ENCODE assay signal across 27 cellular contexts in genomic region chr11:37642321-37642720, GRCh38.
"Had no signal": no experiment of that assay in that cellular context is flagged by ENCODE, and none has a peak within 500 bp of the region (broad histone marks: within the 10 kb centered on the region; RNA-seq: fewer than 3 reads in every experiment).

No MANE protein-coding gene starts in this region.

- H2AFZ ChIP-seq: neural progenitor cell, parathyroid adenoma had no signal

- H3K4me2 ChIP-seq: neural progenitor cell, smooth muscle cell had no signal

- H3K27ac ChIP-seq: neural progenitor cell, ovary, parathyroid adenoma, psoas muscle, right lobe of liver, sigmoid colon, spleen, suprapubic skin, testis, tibial artery, transverse colon, upper lobe of right lung, uterus had no signal

- H3K4me3 ChIP-seq: neural progenitor cell, ovary, psoas muscle, right lobe of liver, sigmoid colon, smooth muscle cell, spleen, suprapubic skin, testis, tibial artery, transverse colon, upper lobe of right lung, uterus had no signal

- H3K79me2 ChIP-seq: parathyroid adenoma had no signal

- H3K36me3 ChIP-seq: neural progenitor cell, ovary, right lobe of liver, sigmoid colon, spleen, suprapubic skin, tibial artery, transverse colon, upper lobe of right lung, uterus had no signal

- H3K9me3 ChIP-seq: ovary, psoas muscle, right lobe of liver, sigmoid colon, suprapubic skin, testis, tibial artery, transverse colon, upper lobe of right lung, uterus had no signal

- H3K27me3 ChIP-seq: neural progenitor cell, right lobe of liver, sigmoid colon, spleen, suprapubic skin, testis, tibial artery, transverse colon, upper lobe of right lung, uterus had no signal

- H3K4me1 ChIP-seq: neural progenitor cell, parathyroid adenoma, psoas muscle, right lobe of liver, sigmoid colon, spleen, suprapubic skin, testis, tibial artery, transverse colon, upper lobe of right lung, uterus had no signal

- DNase-seq: naive thymus-derived CD4-positive, alpha-beta T cell; natural killer cell; occipital lobe; ovary; posterior cingulate gyrus; psoas muscle; right lobe of liver; sigmoid colon; spleen; stimulated activated CD4-positive, alpha-beta T cell treated with anti-CD3 and anti-CD28 coated beads, Interleukin-12 subunit alpha, Interleukin-12 subunit beta, amount 100 ng/mL, for 4 hours; stimulated activated CD4-positive, alpha-beta T cell treated with anti-CD3 and anti-CD28 coated beads, Interleukin-1b, Interleukin-23, amount 100 ng/mL, for 48 hours; stimulated activated CD4-positive, alpha-beta T cell treated with anti-CD3 and anti-CD28 coated beads, Interleukin-4, amount 100 ng/mL, for 1 hour; stimulated activated CD4-positive, alpha-beta T cell treated with anti-CD3 and anti-CD28 coated beads, Interleukin-4, amount 100 ng/mL, for 4 hours; stimulated activated CD8-positive, alpha-beta memory T cell treated with anti-CD3 and anti-CD28 coated beads, Interleukin-4, amount 100 ng/mL, for 48 hours; stimulated activated naive CD4-positive, alpha-beta T cell; stimulated activated naive CD8-positive, alpha-beta T cell treated with anti-CD3 and anti-CD28 coated beads, Interleukin-15, amount 100 ng/mL, for 72 hours; stimulated activated naive CD8-positive, alpha-beta T cell treated with anti-CD3 and anti-CD28 coated beads, Interleukin-15, Interleukin-2, amounts not matched to agents 100 U/mL and 50 U/mL, for 24 hours; substantia nigra; testis; tibial artery; transverse colon; upper lobe of right lung; uterus had no signal
